Comparison of ENCODE assay signal across 21 cellular contexts in the genomic region with DNA sequence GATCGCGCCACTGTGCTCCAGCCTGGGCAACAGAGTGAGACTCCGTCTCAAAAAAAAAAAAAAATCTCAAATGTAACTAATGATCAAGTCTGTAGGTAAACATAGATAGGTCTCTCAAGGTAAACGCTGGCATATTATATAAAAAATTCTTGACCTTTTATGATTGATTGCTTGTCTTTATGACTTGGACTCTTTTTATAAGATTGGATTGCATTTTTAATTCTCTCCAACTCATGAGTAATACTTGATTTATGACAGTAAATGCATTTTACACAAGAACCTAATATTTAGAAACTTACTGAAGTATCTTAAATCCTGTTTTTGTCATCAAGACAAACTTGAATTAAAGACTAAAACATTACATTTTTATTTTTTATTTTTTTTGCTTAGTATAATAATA.
"Had no signal": no experiment of that assay in that cellular context is flagged by ENCODE, and none has a peak within 500 bp of the region (broad histone marks: within the 10 kb centered on the region; RNA-seq: fewer than 3 reads in every experiment).

No MANE protein-coding gene starts in this region.

- H3K27ac Mint-ChIP-seq: activated naive CD4-positive, alpha-beta T cell treated with anti-CD3 and anti-CD28 coated beads for 36 hours had no signal

- H3K36me3 Mint-ChIP-seq: T-cell had no signal

- H3K4me3 ChIP-seq: gastrocnemius medialis, pancreas, right lobe of liver, SK-N-MC, smooth muscle cell had no signal

- H3K27me3 ChIP-seq: gastrocnemius medialis, pancreas, right lobe of liver had no signal

- H3K9me3 Mint-ChIP-seq: activated T-cell treated with anti-CD3 and anti-CD28 coated beads, Interleukin-2, amount 50 U/mL, for 4 hours; effector memory CD8-positive, alpha-beta T cell; immature natural killer cell; stimulated activated memory B cell treated with anti-CD40 and anti-IgM and Interleukin-4, amounts not matched to agents 10 μg/mL and 1 μg/mL and 100 μg/mL, for 72 hours; T-cell had no signal

- DNase-seq: activated CD4-positive, alpha-beta T cell treated with anti-CD3 and anti-CD28 coated beads for 48 hours; activated CD4-positive, CD25-positive, alpha-beta regulatory T cell; activated CD8-positive, alpha-beta memory T cell treated with anti-CD3 and anti-CD28 coated beads, Interleukin-2, amount 50 U/mL, for 4 hours; activated naive CD4-positive, alpha-beta T cell treated with anti-CD3 and anti-CD28 coated beads for 36 hours; activated T-cell treated with anti-CD3 and anti-CD28 coated beads, Interleukin-2, amount 50 U/mL, for 4 hours; anterior cingulate cortex; effector memory CD8-positive, alpha-beta T cell; erythroblast; gastrocnemius medialis; head of caudate nucleus; immature natural killer cell; mesendoderm; naive thymus-derived CD4-positive, alpha-beta T cell; pancreas; right lobe of liver; stimulated activated CD4-positive, alpha-beta T cell treated with anti-CD3 and anti-CD28 coated beads, Interleukin-4, amount 100 ng/mL, for 24 hours; T-cell; T-helper 9 cell had no signal

- H3K27me3 Mint-ChIP-seq: effector memory CD8-positive, alpha-beta T cell; naive thymus-derived CD4-positive, alpha-beta T cell; stimulated activated memory B cell treated with anti-CD40 and anti-IgM and Interleukin-4, amounts not matched to agents 10 μg/mL and 1 μg/mL and 100 μg/mL, for 72 hours; T-cell had no signal

- FAIRE-seq: pancreas had no signal

- H3K4me3 Mint-ChIP-seq: activated naive CD4-positive, alpha-beta T cell treated with anti-CD3 and anti-CD28 coated beads for 36 hours; activated T-cell treated with anti-CD3 and anti-CD28 coated beads, Interleukin-2, amount 50 U/mL, for 4 hours; naive thymus-derived CD4-positive, alpha-beta T cell; stimulated activated memory B cell treated with anti-CD40 and anti-IgM and Interleukin-4, amounts not matched to agents 10 μg/mL and 1 μg/mL and 100 μg/mL, for 72 hours; T-cell had no signal

- H3K9me3 ChIP-seq: gastrocnemius medialis, pancreas, right lobe of liver had no signal

- H3K27ac ChIP-seq: SK-N-MC had no signal

- H3K36me3 ChIP-seq: gastrocnemius medialis, pancreas, right lobe of liver had no signal

- H3K4me1 ChIP-seq: right lobe of liver had no signal

- ATAC-seq: activated T-cell treated with anti-CD3 and anti-CD28 coated beads, Interleukin-2, amount 50 U/mL, for 4 hours; effector memory CD8-positive, alpha-beta T cell; gastrocnemius medialis; naive thymus-derived CD4-positive, alpha-beta T cell; pancreas; right lobe of liver; stimulated activated memory B cell treated with anti-CD40 and anti-IgM and Interleukin-4, amounts not matched to agents 10 μg/mL and 1 μg/mL and 100 μg/mL, for 72 hours; T-cell had no signal
